9 cellular contexts compared by ENCODE assay signal in genomic region chr12:93740721-93741120, GRCh38.
DNase-seq lines count a peak whose midpoint lies in the region; ATAC-seq lines count a peak whose summit lies in the region.
"Had no signal": no experiment of that assay in that cellular context is flagged by ENCODE, and none has a peak within 500 bp of the region (broad histone marks: within the 10 kb centered on the region; RNA-seq: fewer than 3 reads in every experiment).

No MANE protein-coding gene starts in this region.

- no peak overlapping the region for H3K27ac ChIP-seq in CD4-positive, CD25-positive, alpha-beta regulatory T cell (ENCODE audit: insufficient read depth, low read length, poor library complexity, severe bottlenecking)
- H3K27ac ChIP-seq in caudate nucleus (ENCODE audit: low read depth, low read length): peak overlapping the region; percentile 4

- H3K4me3 ChIP-seq in CD4-positive, CD25-positive, alpha-beta regulatory T cell (ENCODE audit: low read depth, low read length): peak overlapping the region; percentile 89
- H3K4me3 ChIP-seq: mucosa of descending colon had no signal

- peak overlapping the region in 3 of 4 donors; percentile 24 to 94 (median 35) for H3K4me3 Mint-ChIP-seq in CD4-positive, CD25-positive, alpha-beta regulatory T cell
- H3K4me3 Mint-ChIP-seq in natural killer cell treated with Interleukin-12 subunit alpha and Interleukin-12 subunit beta and Interleukin-15 and Interleukin-18, amount 100 ng/mL, for 72 hours: peak overlapping the region; percentile 90

- ATAC-seq in CD4-positive, CD25-positive, alpha-beta regulatory T cell (ENCODE audit: low read depth in 2 of 2): no peak
- no peak for ATAC-seq in natural killer cell treated with Interleukin-12 subunit alpha and Interleukin-12 subunit beta and Interleukin-15 and Interleukin-18, amount 100 ng/mL, for 72 hours
- ATAC-seq: mucosa of descending colon had no signal

- DNase-seq in CD4-positive, CD25-positive, alpha-beta regulatory T cell: no peak
- DNase-seq in LHCN-M2 (ENCODE audit: low read depth): peak; percentile 41
- no peak for DNase-seq in caudate nucleus (lab: John Stamatoyannopoulos, UW)
- DNase-seq in natural killer cell treated with Interleukin-12 subunit alpha and Interleukin-12 subunit beta and Interleukin-15 and Interleukin-18, amount 100 ng/mL, for 72 hours (ENCODE audit: low spot score): no peak
- DNase-seq in NCI-H2081 treated with DMSO at 0.1 percent for 48 hours (lab: John Stamatoyannopoulos, UW): no peak
- DNase-seq in NCI-H748 treated with DMSO at 0.1 percent for 48 hours (lab: John Stamatoyannopoulos, UW): no peak
- DNase-seq in activated CD4-positive, CD25-positive, alpha-beta regulatory T cell (lab: John Stamatoyannopoulos, UW): no peak
- DNase-seq in activated effector memory CD4-positive, alpha-beta T cell treated with anti-CD3 and anti-CD28 coated beads, Interleukin-2, amount 50 U/mL, for 16 hours: no peak
- DNase-seq: mucosa of descending colon had no signal

- no peaks in the 10 kb centered on the region for H3K9me3 ChIP-seq in CD4-positive, CD25-positive, alpha-beta regulatory T cell (ENCODE audit: control insufficient read depth in 2 of 2, low read length in 2 of 2)
- H3K9me3 ChIP-seq: mucosa of descending colon had no signal

- H3K36me3 ChIP-seq in CD4-positive, CD25-positive, alpha-beta regulatory T cell (ENCODE audit: control insufficient read depth, insufficient read depth, low read length): no peaks in the 10 kb centered on the region

- H3K4me1 Mint-ChIP-seq in CD4-positive, CD25-positive, alpha-beta regulatory T cell: peaks cover 21 to 36% (median 32%) of the 10 kb centered on the region in 4 donors
- peaks cover 34 to 39% of the 10 kb centered on the region in 2 donors for H3K4me1 Mint-ChIP-seq in natural killer cell treated with Interleukin-12 subunit alpha and Interleukin-12 subunit beta and Interleukin-15 and Interleukin-18, amount 100 ng/mL, for 72 hours (ENCODE audit: low read depth in 2 of 2)

- peaks cover 23% of the 10 kb centered on the region for H3K4me1 ChIP-seq in CD4-positive, CD25-positive, alpha-beta regulatory T cell (ENCODE audit: control insufficient read depth, insufficient read depth, low read length, poor library complexity, severe bottlenecking)

- H3K27me3 Mint-ChIP-seq in CD4-positive, CD25-positive, alpha-beta regulatory T cell: no peaks in the 10 kb centered on the region
- H3K27me3 Mint-ChIP-seq in natural killer cell treated with Interleukin-12 subunit alpha and Interleukin-12 subunit beta and Interleukin-15 and Interleukin-18, amount 100 ng/mL, for 72 hours: no peaks in the 10 kb centered on the region

- H3K9me3 Mint-ChIP-seq in CD4-positive, CD25-positive, alpha-beta regulatory T cell: no peaks in the 10 kb centered on the region
- H3K9me3 Mint-ChIP-seq in natural killer cell treated with Interleukin-12 subunit alpha and Interleukin-12 subunit beta and Interleukin-15 and Interleukin-18, amount 100 ng/mL, for 72 hours: no peaks in the 10 kb centered on the region

- H3K36me3 Mint-ChIP-seq in CD4-positive, CD25-positive, alpha-beta regulatory T cell: no peaks in the 10 kb centered on the region
- no peaks in the 10 kb centered on the region for H3K36me3 Mint-ChIP-seq in natural killer cell treated with Interleukin-12 subunit alpha and Interleukin-12 subunit beta and Interleukin-15 and Interleukin-18, amount 100 ng/mL, for 72 hours

- H3K27me3 ChIP-seq in CD4-positive, CD25-positive, alpha-beta regulatory T cell (ENCODE audit: control insufficient read depth, insufficient read depth, low read length): no peaks in the 10 kb centered on the region

- H3K27ac Mint-ChIP-seq in CD4-positive, CD25-positive, alpha-beta regulatory T cell: peak overlapping the region; percentile 45 to 92 (median 91)
- peak overlapping the region; percentile 86 to 95 for H3K27ac Mint-ChIP-seq in natural killer cell treated with Interleukin-12 subunit alpha and Interleukin-12 subunit beta and Interleukin-15 and Interleukin-18, amount 100 ng/mL, for 72 hours
